2 cellular contexts compared by ENCODE assay signal in genomic region chr10:80165173-80165572, GRCh38.
TF ChIP-seq lines count a peak whose summit lies in the region.

No MANE protein-coding gene starts in this region.

TF ChIP-seq in HCT116, 20 proteins besides CTCF, POLR2A, EP300 and RAD21:
- no peak for TF ChIP-seq CBX3 (IDR thresholded peaks at IDR 0.05; ENCODE audit: low read depth)
- TF ChIP-seq SRF (IDR thresholded peaks at IDR 0.05; ENCODE audit: low read depth): no peak
- no peak for TF ChIP-seq ZNF274 (IDR thresholded peaks at IDR 0.05; ENCODE audit: low read depth, low read length)
- no peak for TF ChIP-seq ZFX (IDR thresholded peaks at IDR 0.05)
- TF ChIP-seq POLR2AphosphoS5 (IDR thresholded peaks at IDR 0.05; ENCODE audit: low read depth, low read length): no peak
- no peak for TF ChIP-seq EZH2 (IDR thresholded peaks at IDR 0.05)
- no peak for TF ChIP-seq REST (IDR thresholded peaks at IDR 0.05; ENCODE audit: low read depth)

TF ChIP-seq in HepG2, 621 proteins besides CTCF, POLR2A, EP300 and RAD21:
- no peak for TF ChIP-seq FOXM1 (CRISPR knock-in tag; IDR thresholded peaks at IDR 0.05)
- TF ChIP-seq ZNF432 (CRISPR knock-in tag; IDR thresholded peaks at IDR 0.05; ENCODE audit: borderline replicate concordance): no peak
